34 cellular contexts compared by ENCODE assay signal in the genomic region with DNA sequence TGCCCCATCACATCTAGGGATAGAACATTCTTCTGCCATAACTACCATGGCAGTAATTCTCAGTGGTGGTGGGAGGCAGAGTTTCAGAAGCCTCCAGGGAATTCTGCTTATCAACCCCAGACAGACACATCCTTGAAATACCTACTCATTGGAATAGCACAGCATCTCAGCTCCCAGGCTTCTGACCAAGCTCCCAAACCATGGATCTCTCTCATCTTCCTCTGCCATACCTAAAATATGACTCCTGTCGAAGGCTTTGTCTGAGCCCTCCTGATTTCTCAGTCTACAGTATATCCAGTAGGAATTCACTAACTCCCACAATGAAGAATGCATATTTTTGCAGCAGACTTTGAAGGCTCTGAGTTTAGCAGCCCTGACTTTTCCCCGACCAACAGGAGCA.
"Had no signal": no experiment of that assay in that cellular context is flagged by ENCODE, and none has a peak within 500 bp of the region (broad histone marks: within the 10 kb centered on the region; RNA-seq: fewer than 3 reads in every experiment).

No MANE protein-coding gene starts in this region.

- H3K4me3 ChIP-seq: adrenal gland, body of pancreas, breast epithelium had no signal

- H3K36me3 Mint-ChIP-seq: activated CD4-positive, alpha-beta memory T cell treated with anti-CD3 and anti-CD28 coated beads for 36 hours; activated naive CD4-positive, alpha-beta T cell treated with anti-CD3 and anti-CD28 coated beads, Interleukin-2, amount 50 U/mL, for 72 hours; activated naive CD8-positive, alpha-beta T cell treated with anti-CD3 and anti-CD28 coated beads for 36 hours had no signal

- DNase-seq: activated B cell treated with CpG ODN at 0.5 μM for 24 hours; activated CD4-positive, alpha-beta memory T cell treated with anti-CD3 and anti-CD28 coated beads for 36 hours; activated CD4-positive, alpha-beta T cell treated with anti-CD3 and anti-CD28 coated beads for 4 hours; activated CD4-positive, alpha-beta T cell treated with anti-CD3 and anti-CD28 coated beads, Interleukin-2, amount 10 ng/mL, durations not matched to agents 7 days and 5 days; activated CD4-positive, CD25-positive, alpha-beta regulatory T cell treated with anti-CD3 and anti-CD28 coated beads, Interleukin-2, amount 50 U/mL, for 72 hours; activated CD8-positive, alpha-beta memory T cell treated with anti-CD3 and anti-CD28 coated beads, Interleukin-2, amount 50 U/mL, for 4 hours; activated CD8-positive, alpha-beta T cell treated with anti-CD3 and anti-CD28 coated beads for 36 hours; activated effector memory CD4-positive, alpha-beta T cell treated with anti-CD3 and anti-CD28 coated beads, Interleukin-2, amount 50 U/mL, for 16 hours; activated gamma-delta T cell treated with Interleukin-2 at 50 U/mL for 16 hours; activated naive CD4-positive, alpha-beta T cell; activated naive CD4-positive, alpha-beta T cell treated with anti-CD3 and anti-CD28 coated beads for 36 hours; activated naive CD4-positive, alpha-beta T cell treated with anti-CD3 and anti-CD28 coated beads, Interleukin-2, amount 50 U/mL, for 16 hours; activated naive CD8-positive, alpha-beta T cell treated with anti-CD3 and anti-CD28 coated beads for 36 hours; activated T-cell treated with anti-CD3 and anti-CD28 coated beads for 4 hours; activated T-cell treated with anti-CD3 and anti-CD28 coated beads, Interleukin-2, amount 50 U/mL, for 1 hour; activated T-cell treated with anti-CD3 and anti-CD28 coated beads, Interleukin-2, amount 50 U/mL, for 4 hours; activated T-cell treated with anti-CD3 and anti-CD28 coated beads, Interleukin-2, amount 50 U/mL, for 72 hours; adrenal gland; amniotic stem cell; aorta; body of pancreas; brain microvascular endothelial cell; central memory CD4-positive, alpha-beta T cell; SW 1271; T-helper 1 cell; T-helper 2 cell; T-helper 9 cell had no signal

- H3K9me3 Mint-ChIP-seq: activated B cell treated with CpG ODN at 0.5 μM for 24 hours; activated CD4-positive, alpha-beta memory T cell treated with anti-CD3 and anti-CD28 coated beads for 36 hours; activated CD8-positive, alpha-beta T cell treated with anti-CD3 and anti-CD28 coated beads for 36 hours; activated naive CD4-positive, alpha-beta T cell treated with anti-CD3 and anti-CD28 coated beads for 36 hours; activated naive CD4-positive, alpha-beta T cell treated with anti-CD3 and anti-CD28 coated beads, Interleukin-2, amount 50 U/mL, for 72 hours; activated naive CD8-positive, alpha-beta T cell treated with anti-CD3 and anti-CD28 coated beads for 36 hours; activated T-cell treated with anti-CD3 and anti-CD28 coated beads, Interleukin-2, amount 50 U/mL, for 4 hours; activated T-cell treated with anti-CD3 and anti-CD28 coated beads, Interleukin-2, amount 50 U/mL, for 72 hours; activated T-helper 1 cell treated with anti-CD3 and anti-CD28 coated beads, Interleukin-12 subunit alpha, Interleukin-12 subunit beta, Interleukin-2, Interleukin-4 antibody, amounts not matched to agents 30 ng/mL and 10 ng/mL and 1 ng/mL, durations not matched to agents 14 hours and 24 hours and 36 hours; activated T-helper 17 cell treated with anti-CD3 and anti-CD28 coated beads, Interleukin-2, amount 50 U/mL, for 72 hours; T-helper 1 cell treated with Interleukin-12 subunit alpha and Interleukin-12 subunit beta and Interleukin-4 antibody, amounts not matched to agents 30 μg/mL and 1 μg/mL, for 36 hours; T-helper 2 cell treated with Interferon-gamma antibody and Interleukin-4, amounts not matched to agents 5 μg/mL and 100 μg/mL, for 36 hours had no signal

- H3K9me3 ChIP-seq: adrenal gland, body of pancreas, breast epithelium had no signal

- H3K4me1 ChIP-seq: adrenal gland, body of pancreas, breast epithelium had no signal

- ATAC-seq: activated CD8-positive, alpha-beta T cell treated with anti-CD3 and anti-CD28 coated beads for 36 hours; activated naive CD4-positive, alpha-beta T cell treated with anti-CD3 and anti-CD28 coated beads, Interleukin-2, amount 50 U/mL, for 72 hours; activated T-cell treated with anti-CD3 and anti-CD28 coated beads, Interleukin-2, amount 50 U/mL, for 4 hours; activated T-cell treated with anti-CD3 and anti-CD28 coated beads, Interleukin-2, amount 50 U/mL, for 72 hours; activated T-helper 17 cell treated with anti-CD3 and anti-CD28 coated beads, Interleukin-2, amount 50 U/mL, for 72 hours; body of pancreas had no signal

- H3K36me3 ChIP-seq: adrenal gland, brain microvascular endothelial cell, breast epithelium had no signal

- H3K27me3 ChIP-seq: adrenal gland, body of pancreas, brain microvascular endothelial cell, breast epithelium had no signal

- H3K27me3 Mint-ChIP-seq: activated B cell treated with CpG ODN at 0.5 μM for 24 hours; activated CD4-positive, alpha-beta T cell treated with anti-CD3 and anti-CD28 coated beads, Interleukin-2, amount 10 ng/mL, durations not matched to agents 7 days and 5 days; activated naive CD8-positive, alpha-beta T cell treated with anti-CD3 and anti-CD28 coated beads for 36 hours had no signal

- H3K27ac ChIP-seq: adrenal gland, body of pancreas, brain microvascular endothelial cell, breast epithelium, VCaP had no signal

- H3K4me3 Mint-ChIP-seq: activated B cell treated with CpG ODN at 0.5 μM for 24 hours; activated CD4-positive, alpha-beta memory T cell treated with anti-CD3 and anti-CD28 coated beads for 36 hours; activated CD4-positive, alpha-beta T cell treated with anti-CD3 and anti-CD28 coated beads, Interleukin-2, amount 10 ng/mL, durations not matched to agents 7 days and 5 days; activated CD8-positive, alpha-beta T cell treated with anti-CD3 and anti-CD28 coated beads for 36 hours; activated naive CD4-positive, alpha-beta T cell treated with anti-CD3 and anti-CD28 coated beads for 36 hours; activated naive CD8-positive, alpha-beta T cell treated with anti-CD3 and anti-CD28 coated beads for 36 hours; activated T-cell treated with anti-CD3 and anti-CD28 coated beads, Interleukin-2, amount 50 U/mL, for 4 hours; activated T-cell treated with anti-CD3 and anti-CD28 coated beads, Interleukin-2, amount 50 U/mL, for 72 hours; activated T-helper 1 cell treated with anti-CD3 and anti-CD28 coated beads, Interleukin-12 subunit alpha, Interleukin-12 subunit beta, Interleukin-2, Interleukin-4 antibody, amounts not matched to agents 30 ng/mL and 10 ng/mL and 1 ng/mL, durations not matched to agents 14 hours and 24 hours and 36 hours; activated T-helper 17 cell treated with anti-CD3 and anti-CD28 coated beads, Interleukin-2, amount 50 U/mL, for 72 hours; T-helper 1 cell treated with Interleukin-12 subunit alpha and Interleukin-12 subunit beta and Interleukin-4 antibody, amounts not matched to agents 30 μg/mL and 1 μg/mL, for 36 hours; T-helper 2 cell treated with Interferon-gamma antibody and Interleukin-4, amounts not matched to agents 5 μg/mL and 100 μg/mL, for 36 hours had no signal

- H3K27ac Mint-ChIP-seq: activated B cell treated with CpG ODN at 0.5 μM for 24 hours; activated CD4-positive, alpha-beta memory T cell treated with anti-CD3 and anti-CD28 coated beads for 36 hours; activated CD4-positive, alpha-beta T cell treated with anti-CD3 and anti-CD28 coated beads, Interleukin-2, amount 10 ng/mL, durations not matched to agents 7 days and 5 days; activated CD8-positive, alpha-beta T cell treated with anti-CD3 and anti-CD28 coated beads for 36 hours; activated naive CD4-positive, alpha-beta T cell treated with anti-CD3 and anti-CD28 coated beads for 36 hours; activated naive CD4-positive, alpha-beta T cell treated with anti-CD3 and anti-CD28 coated beads, Interleukin-2, amount 50 U/mL, for 72 hours; activated naive CD8-positive, alpha-beta T cell treated with anti-CD3 and anti-CD28 coated beads for 36 hours; activated T-cell treated with anti-CD3 and anti-CD28 coated beads, Interleukin-2, amount 50 U/mL, for 72 hours; activated T-helper 1 cell treated with anti-CD3 and anti-CD28 coated beads, Interleukin-12 subunit alpha, Interleukin-12 subunit beta, Interleukin-2, Interleukin-4 antibody, amounts not matched to agents 30 ng/mL and 10 ng/mL and 1 ng/mL, durations not matched to agents 14 hours and 24 hours and 36 hours; activated T-helper 17 cell treated with anti-CD3 and anti-CD28 coated beads, Interleukin-2, amount 50 U/mL, for 72 hours; T-helper 1 cell treated with Interleukin-12 subunit alpha and Interleukin-12 subunit beta and Interleukin-4 antibody, amounts not matched to agents 30 μg/mL and 1 μg/mL, for 36 hours; T-helper 2 cell treated with Interferon-gamma antibody and Interleukin-4, amounts not matched to agents 5 μg/mL and 100 μg/mL, for 36 hours had no signal

- H3K4me1 Mint-ChIP-seq: activated B cell treated with CpG ODN at 0.5 μM for 24 hours; activated naive CD8-positive, alpha-beta T cell treated with anti-CD3 and anti-CD28 coated beads for 36 hours; activated T-helper 17 cell treated with anti-CD3 and anti-CD28 coated beads, Interleukin-2, amount 50 U/mL, for 72 hours had no signal
